10 cellular contexts compared by ENCODE assay signal in the genomic region with DNA sequence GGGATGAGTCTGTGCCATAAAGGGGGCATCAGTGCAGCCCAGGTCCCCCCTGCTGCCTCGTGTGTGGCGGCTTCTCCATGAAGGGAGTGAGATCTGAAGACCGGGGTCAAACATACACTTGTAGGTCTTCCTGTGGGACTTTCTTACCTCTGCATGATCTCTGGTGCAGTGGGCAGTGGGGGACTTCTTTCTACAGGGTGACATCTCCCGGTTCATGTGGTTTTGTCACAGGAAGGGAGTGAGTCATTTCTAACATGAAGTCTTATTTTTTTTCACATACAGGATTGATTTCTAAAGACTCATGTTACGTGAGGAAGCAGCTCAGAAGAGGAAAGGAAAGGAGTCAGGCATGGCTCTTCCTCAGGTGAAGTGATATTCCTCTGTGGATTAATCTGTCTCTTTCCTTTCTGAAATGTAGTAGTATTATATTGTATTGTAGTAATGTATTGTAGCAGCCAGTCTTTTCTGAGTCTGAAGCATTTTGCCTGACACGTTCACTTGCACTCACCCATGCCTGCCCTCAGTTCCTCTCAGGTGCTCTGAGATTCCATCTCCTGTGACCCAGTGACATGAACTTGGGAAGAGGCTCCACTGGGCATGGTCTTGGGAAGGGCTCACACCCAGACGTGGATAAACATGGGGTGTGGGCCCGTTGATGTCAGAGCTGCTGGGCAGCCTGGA. TPM values are rescaled to one million over a fixed set of nuclear protein-coding genes. Genes with fewer than 3 reads are reported as not detected.
DNase-seq lines count a peak whose midpoint lies in the region; ATAC-seq lines count a peak whose summit lies in the region.
"Had no signal": no experiment of that assay in that cellular context is flagged by ENCODE, and none has a peak within 500 bp of the region (broad histone marks: within the 10 kb centered on the region; RNA-seq: fewer than 3 reads in every experiment).

No MANE protein-coding gene starts in this region.

- in situ Hi-C loops in G401 (cut with HindIII; ENCODE audit: low sequenced_read_pairs), result no loop called here

- peak; percentile 72 for ATAC-seq in naive thymus-derived CD4-positive, alpha-beta T cell

- CTCF ChIA-PET in naive thymus-derived CD4-positive, alpha-beta T cell (lab: Charles Lee), result interaction anchor here (0.7 kb wide), 1 partner anchor 302 kb away, joined by 6 read pairs; no protein-coding TSS in a partner anchor

- peaks cover 0 to 19% (median 3%) of the 10 kb centered on the region in 3 experiments for H3K9me3 ChIP-seq in naive thymus-derived CD4-positive, alpha-beta T cell (ENCODE audit: control insufficient read depth in 2 of 3, low read length in 3 of 3)

- DNase-seq in GF-D8 (lab: John Stamatoyannopoulos, UW) (peak; percentile 39), LHCN-M2 (ENCODE audit: low read depth) (peak; percentile 22), G401 (ENCODE audit: low spot score) (no peak), NCI-H82 (lab: John Stamatoyannopoulos, UW) (no peak), cerebellar cortex (ENCODE audit: low spot score) (no peak), retina (no peak)
- peak; percentile 21 for DNase-seq in activated CD8-positive, alpha-beta memory T cell treated with anti-CD3 and anti-CD28 coated beads, Interleukin-2, amount 50 U/mL, for 4 hours
- peak in 1 of 9 donors; percentile 27 for DNase-seq in naive thymus-derived CD4-positive, alpha-beta T cell

- H3K36me3 Mint-ChIP-seq in naive thymus-derived CD4-positive, alpha-beta T cell, result peaks cover 21 to 89% (median 82%) of the 10 kb centered on the region in 5 donors

- H3K27me3 ChIP-seq in naive thymus-derived CD4-positive, alpha-beta T cell (ENCODE audit: control insufficient read depth in 2 of 2, insufficient read depth in 2 of 2, low read length in 2 of 2), result no peaks in the 10 kb centered on the region
- H3K27me3 ChIP-seq: Peyer's patch had no signal

- H3K4me1 Mint-ChIP-seq in naive thymus-derived CD4-positive, alpha-beta T cell, result peaks cover 10 to 25% (median 20%) of the 10 kb centered on the region in 7 donors

- H3K4me3 Mint-ChIP-seq in naive thymus-derived CD4-positive, alpha-beta T cell, result peak overlapping the region in 5 of 10 donors; percentile 6 to 74 (median 33)

- POLR2A ChIA-PET in naive thymus-derived CD4-positive, alpha-beta T cell (lab: Charles Lee), result interaction anchor here (0.6 kb wide), 1 partner anchor 165 kb away, joined by 3 read pairs; no protein-coding TSS in a partner anchor

- H3K4me3 ChIP-seq in naive thymus-derived CD4-positive, alpha-beta T cell (ENCODE audit: low read length), result no peak overlapping the region
- H3K4me3 ChIP-seq: Peyer's patch, smooth muscle cell had no signal

- peak overlapping the region in 5 of 9 donors; percentile 0 to 69 (median 49) for H3K27ac Mint-ChIP-seq in naive thymus-derived CD4-positive, alpha-beta T cell

- peaks cover 0 to 62% (median 5%) of the 10 kb centered on the region in 3 experiments for H3K36me3 ChIP-seq in naive thymus-derived CD4-positive, alpha-beta T cell (ENCODE audit: control insufficient read depth in 2 of 3, insufficient read depth in 3 of 3, low read length in 3 of 3)

- H3K27ac ChIP-seq in naive thymus-derived CD4-positive, alpha-beta T cell (ENCODE audit: low read depth, low read length), result no peak overlapping the region
- H3K27ac ChIP-seq: Peyer's patch had no signal

- H3K9me3 Mint-ChIP-seq in naive thymus-derived CD4-positive, alpha-beta T cell, result peaks cover 0 to 90% (median 50%) of the 10 kb centered on the region in 11 donors

- no peaks in the 10 kb centered on the region for H3K27me3 Mint-ChIP-seq in naive thymus-derived CD4-positive, alpha-beta T cell

- intact Hi-C loops in naive thymus-derived CD4-positive, alpha-beta T cell (cut with micrococcal nuclease), result no loop called here

- H3K4me1 ChIP-seq in naive thymus-derived CD4-positive, alpha-beta T cell (ENCODE audit: control insufficient read depth in 2 of 2, insufficient read depth in 2 of 2, low read length in 2 of 2), result peaks cover 0 to 15% of the 10 kb centered on the region in 2 donors
- H3K4me1 ChIP-seq: Peyer's patch had no signal

RNA-seq across cellular contexts. Expression of gene ZNF808, which starts 15.7 kb away (rescaled TPM):
- 14.7 and 16.1 TPM in 2 replicates for total RNA-seq in LHCN-M2 (2014; rRNA removed)
- 3.2 TPM for polyA plus RNA-seq in LHCN-M2 (2012)
- total RNA-seq in naive thymus-derived CD4-positive, alpha-beta T cell, result 10 to 100 TPM; 17.7 to 52.4 (median 33.7) TPM
- polyA plus RNA-seq in naive thymus-derived CD4-positive, alpha-beta T cell, result 10 to 100 TPM in 1 of 2 donors, 1 to 10 TPM in 1; 5.8 to 16.5 TPM
- total RNA-seq in G401 (2014; rRNA removed; shearing (Covaris generic)), result 4.2 and 4.5 TPM in 2 replicates

RNA-seq across cellular contexts. Expression of gene ZNF701, which starts 27.0 kb away (rescaled TPM):
- 6.5 and 8.0 TPM in 2 replicates for total RNA-seq in LHCN-M2 (2014; rRNA removed)
- polyA plus RNA-seq in LHCN-M2 (2012), result 2.2 TPM
- 10 to 100 TPM; 11.7 to 43.3 (median 28.3) TPM for total RNA-seq in naive thymus-derived CD4-positive, alpha-beta T cell
- polyA plus RNA-seq in naive thymus-derived CD4-positive, alpha-beta T cell, result 10 to 100 TPM; 12.3 to 20.7 TPM
- 1.1 and 1.2 TPM in 2 replicates for total RNA-seq in G401 (2014; rRNA removed; shearing (Covaris generic))

Comparison
In these comparisons a context has a peak if more than half of its experiments do, and no peak if none do; other contexts are left out.
1. DNase-seq: peak in GF-D8 (single experiment), LHCN-M2 (single experiment) and activated CD8-positive, alpha-beta memory T cell treated with anti-CD3 and anti-CD28 coated beads, Interleukin-2, amount 50 U/mL, for 4 hours (single experiment); none in G401 (single experiment), NCI-H82 (single experiment), cerebellar cortex (single experiment) and retina (single experiment).